In genomic region chr5:31182146-31182545, GRCh38 we compare ENCODE assay signal across 18 cellular contexts. TPM values are rescaled to one million over a fixed set of nuclear protein-coding genes. Genes with fewer than 3 reads are reported as not detected.
A peak's percentile ranks its signal among the peaks of the same experiment; 100 is the strongest.
DNase-seq lines count a peak whose midpoint lies in the region; ATAC-seq, FAIRE-seq and TF ChIP-seq lines count a peak whose summit lies in the region.
"Had no signal": no experiment of that assay in that cellular context is flagged by ENCODE, and none has a peak within 500 bp of the region (broad histone marks: within the 10 kb centered on the region; RNA-seq: fewer than 3 reads in every experiment).

No MANE protein-coding gene starts in this region.

- H3K27me3 Mint-ChIP-seq in glutamatergic neuron (ENCODE audit: unreplicated experiment): no peaks in the 10 kb centered on the region
- no peaks in the 10 kb centered on the region for H3K27me3 Mint-ChIP-seq in activated T-cell treated with anti-CD3 and anti-CD28 coated beads, Interleukin-2, amount 50 U/mL, for 4 hours (ENCODE audit: low read depth)

- DNase-seq in DMS 273 (lab: John Stamatoyannopoulos, UW; ENCODE audit: unreplicated experiment) (peak; percentile 3), DMS 273 treated with DMSO at 0.1 percent for 48 hours (lab: John Stamatoyannopoulos, UW) (no peak), NCI-H446 treated with DMSO at 0.1 percent for 48 hours (lab: John Stamatoyannopoulos, UW) (peak; percentile 33), glutamatergic neuron (peak; percentile 43), frontal cortex (ENCODE audit: low spot score in 2 of 2) (no peak)
- DNase-seq in activated T-cell treated with anti-CD3 and anti-CD28 coated beads, Interleukin-2, amount 50 U/mL, for 4 hours: no peak
- DNase-seq: AML-193; CD4-positive, alpha-beta memory T cell; DMS53; DND-41; EL; H9 had no signal

- no peak for ATAC-seq in activated T-cell treated with anti-CD3 and anti-CD28 coated beads, Interleukin-2, amount 50 U/mL, for 4 hours
- no peak for ATAC-seq in HG02571 (IDR thresholded peaks at IDR 0.05; ENCODE audit: unreplicated experiment)
- ATAC-seq: A549 had no signal

- no peak for TF ChIP-seq CTCF in glutamatergic neuron (IDR thresholded peaks at IDR 0.05; ENCODE audit: partially characterized antibody, unreplicated experiment)

- no peaks in the 10 kb centered on the region for H3K9me3 Mint-ChIP-seq in glutamatergic neuron (ENCODE audit: unreplicated experiment)
- no peaks in the 10 kb centered on the region for H3K9me3 Mint-ChIP-seq in activated T-cell treated with anti-CD3 and anti-CD28 coated beads, Interleukin-2, amount 50 U/mL, for 4 hours
- H3K9me3 Mint-ChIP-seq: H9 had no signal

- peak overlapping the region; percentile 75 for H3K27ac Mint-ChIP-seq in glutamatergic neuron (ENCODE audit: unreplicated experiment)
- H3K27ac Mint-ChIP-seq: CD4-positive, alpha-beta memory T cell; H9 had no signal

- H3K4me3 Mint-ChIP-seq in glutamatergic neuron (ENCODE audit: unreplicated experiment): peak overlapping the region; percentile 61
- no peak overlapping the region for H3K4me3 Mint-ChIP-seq in activated T-cell treated with anti-CD3 and anti-CD28 coated beads, Interleukin-2, amount 50 U/mL, for 4 hours
- H3K4me3 Mint-ChIP-seq: CD4-positive, alpha-beta memory T cell; H9 had no signal

- peaks cover 28% of the 10 kb centered on the region for H3K4me1 Mint-ChIP-seq in glutamatergic neuron (ENCODE audit: low read depth, unreplicated experiment)
- H3K4me1 Mint-ChIP-seq in activated T-cell treated with anti-CD3 and anti-CD28 coated beads, Interleukin-2, amount 50 U/mL, for 4 hours (ENCODE audit: low read depth): no peaks in the 10 kb centered on the region
- H3K4me1 Mint-ChIP-seq: CD4-positive, alpha-beta memory T cell had no signal

- FAIRE-seq in frontal cortex (lab: Jason Lieb, UNC): no peak
- FAIRE-seq: A549, G401.6, GM12891, GM19239, H1 had no signal

- H3K36me3 Mint-ChIP-seq in glutamatergic neuron (ENCODE audit: unreplicated experiment): peaks cover 5% of the 10 kb centered on the region
- no peaks in the 10 kb centered on the region for H3K36me3 Mint-ChIP-seq in activated T-cell treated with anti-CD3 and anti-CD28 coated beads, Interleukin-2, amount 50 U/mL, for 4 hours (ENCODE audit: insufficient read depth)
- H3K36me3 Mint-ChIP-seq: CD4-positive, alpha-beta memory T cell had no signal

RNA-seq across cellular contexts. Expression of gene CDH6, which starts 11.3 kb away (rescaled TPM):
- total RNA-seq in glutamatergic neuron (ENCODE audit: unreplicated experiment) (178 TPM), frontal cortex (37.1 TPM)
- total RNA-seq in activated T-cell treated with anti-CD3 and anti-CD28 coated beads, Interleukin-2, amount 50 U/mL, for 4 hours: not detected
- total RNA-seq: CD4-positive, alpha-beta memory T cell had no signal

Comparison
In these comparisons a context has a peak if more than half of its experiments do, and no peak if none do; other contexts are left out.
1. DNase-seq: peak in DMS 273 (single experiment), NCI-H446 treated with DMSO at 0.1 percent for 48 hours (single experiment) and glutamatergic neuron (single experiment); none in DMS 273 treated with DMSO at 0.1 percent for 48 hours (single experiment), activated T-cell treated with anti-CD3 and anti-CD28 coated beads, Interleukin-2, amount 50 U/mL, for 4 hours (single experiment) and frontal cortex (0 of 2).
2. RNA of gene CDH6, which starts 11.3 kb away (total RNA-seq): 178 TPM in glutamatergic neuron (single experiment) and 37.1 TPM in frontal cortex (single experiment); not detected in activated T-cell treated with anti-CD3 and anti-CD28 coated beads, Interleukin-2, amount 50 U/mL, for 4 hours; every median in the first group is over 10 times any median in the second.